In genomic region chr20:31713312-31714049, GRCh38 we compare ENCODE assay signal across 8 cellular contexts. TPM values are rescaled to one million over a fixed set of nuclear protein-coding genes. Genes with fewer than 3 reads are reported as not detected.
DNase-seq lines count a peak whose midpoint lies in the region; ATAC-seq and TF ChIP-seq lines count a peak whose summit lies in the region.

No MANE protein-coding gene starts in this region.

- H3K4me1 ChIP-seq in ACC112 (ENCODE audit: control insufficient read depth, insufficient read depth, low read length, unreplicated experiment) (peaks cover 86% of the 10 kb centered on the region), Loucy (ENCODE audit: insufficient read depth, low read length, poor library complexity, severe bottlenecking) (peaks cover 85% of the 10 kb centered on the region), lower lobe of right lung (peaks cover 96% of the 10 kb centered on the region), transverse colon (peaks cover 73 to 87% (median 74%) of the 10 kb centered on the region in 4 donors)

- intact Hi-C loops in lower lobe of right lung (cut with DNase I) (loop anchor here (10.0 kb wide), 1 partner anchor 49 kb away; no protein-coding TSS in a partner anchor), transverse colon (cut with DNase I; ENCODE audit: low total_unique reads) (no loop called here)

- TF ChIP-seq POLR2A in transverse colon (IDR thresholded peaks at IDR 0.05), result no peak

- WGBS in transverse colon (ENCODE audit: low coverage in 1 of 2), 2 donors, result 56 to 61% methylated on average over 7 to 8 of the region's 8 CpGs

- in situ Hi-C loops in transverse colon (cut with MboI; ENCODE audit: low pct_ligation_motif_present in 1 of 4, low pct_unique_long_range_greater_than_20kb in 1 of 4, low sequenced_read_pairs in 3 of 4), result no loop called here

- H3K9me3 ChIP-seq in Loucy (ENCODE audit: insufficient read depth, low read depth, low read length) (no peaks in the 10 kb centered on the region), lower lobe of right lung (no peaks in the 10 kb centered on the region), transverse colon (no peaks in the 10 kb centered on the region), WERI-Rb-1 (ENCODE audit: severe bottlenecking) (no peaks in the 10 kb centered on the region)

- H2AFZ ChIP-seq in ACC112 (ENCODE audit: low read length, unreplicated experiment) (no peak overlapping the region), Loucy (ENCODE audit: low read length) (no peak overlapping the region)

- no peaks in the 10 kb centered on the region for H3K9me2 ChIP-seq in Loucy (replicated peaks; ENCODE audit: low read depth, low read length)

- H3K4me3 ChIP-seq in ACC112 (ENCODE audit: low read depth, low read length) (peak overlapping the region; percentile 68), Loucy (ENCODE audit: low read length, poor library complexity, severe bottlenecking) (peak overlapping the region; percentile 47), coronary artery (peak overlapping the region; percentile 69), lower lobe of right lung (peak overlapping the region; percentile 37), transverse colon (peak overlapping the region in 1 of 4 donors; percentile 18), WERI-Rb-1 (ENCODE audit: low read depth, low read length) (no peak overlapping the region)

- peaks cover 64% of the 10 kb centered on the region for H3K36me3 ChIP-seq in ACC112 (ENCODE audit: insufficient read depth, low read length)
- peaks cover 24% of the 10 kb centered on the region; the same call in 1 of the 2 replicates for H3K36me3 ChIP-seq in Loucy (ENCODE audit: insufficient read depth, low read length)
- H3K36me3 ChIP-seq in lower lobe of right lung, result peaks cover 48% of the 10 kb centered on the region
- H3K36me3 ChIP-seq in transverse colon, result no peaks in the 10 kb centered on the region
- H3K36me3 ChIP-seq in WERI-Rb-1, result peaks cover 92% of the 10 kb centered on the region

- peak; percentile 93 for DNase-seq in coronary artery (ENCODE audit: low spot score)
- peak; percentile 66 for DNase-seq in lower lobe of right lung
- peak; percentile 55 for DNase-seq in transverse colon
- no peak for DNase-seq in T-helper 9 cell
- DNase-seq in activated CD8-positive, alpha-beta memory T cell treated with anti-CD3 and anti-CD28 coated beads for 24 hours, result no peak
- no peak for DNase-seq in WERI-Rb-1

- H3K27ac ChIP-seq in ACC112 (ENCODE audit: low read depth, low read length) (peak overlapping the region; percentile 99), coronary artery (peak overlapping the region; percentile 95 to 96), lower lobe of right lung (peak overlapping the region; percentile 93), transverse colon (peak overlapping the region; percentile 83 to 98 (median 86)), WERI-Rb-1 (no peak overlapping the region)

- ATAC-seq in lower lobe of right lung, result peak; percentile 70 to 77

- TF ChIP-seq EP300 in transverse colon (IDR thresholded peaks at IDR 0.05; ENCODE audit: low read depth), result no peak

- TF ChIP-seq CTCF in Loucy (conservative IDR thresholded peaks at IDR 0.05; ENCODE audit: low read length) (no peak), coronary artery (IDR thresholded peaks at IDR 0.05) (no peak), lower lobe of right lung (IDR thresholded peaks at IDR 0.05) (no peak), transverse colon (IDR thresholded peaks at IDR 0.05) (no peak), WERI-Rb-1 (IDR thresholded peaks at IDR 0.05; ENCODE audit: low read depth, low read length) (no peak)

- peaks cover 88% of the 10 kb centered on the region for H3K79me2 ChIP-seq in ACC112 (ENCODE audit: control insufficient read depth, insufficient read depth, low read length, unreplicated experiment)
- H3K79me2 ChIP-seq in Loucy (ENCODE audit: insufficient read depth, low read length), result peaks cover 98% of the 10 kb centered on the region

- peak overlapping the region; percentile 98 for H3K4me2 ChIP-seq in Loucy (ENCODE audit: low read depth, low read length, poor library complexity, severe bottlenecking)

- no peaks in the 10 kb centered on the region for H3F3A ChIP-seq in Loucy (ENCODE audit: low read depth)

- peak overlapping the region; percentile 35 for H3K9ac ChIP-seq in Loucy (ENCODE audit: low read depth, low read length, poor library complexity, severe bottlenecking)

- H4K20me1 ChIP-seq in Loucy (ENCODE audit: insufficient read depth, low read length, poor library complexity, severe bottlenecking), result peaks cover 73% of the 10 kb centered on the region

- H3K27me3 ChIP-seq in ACC112 (ENCODE audit: insufficient read depth, low read length) (no peaks in the 10 kb centered on the region), Loucy (ENCODE audit: insufficient read depth, low read length, poor library complexity, severe bottlenecking) (no peaks in the 10 kb centered on the region), lower lobe of right lung (ENCODE audit: low read depth) (no peaks in the 10 kb centered on the region), transverse colon (no peaks in the 10 kb centered on the region), WERI-Rb-1 (ENCODE audit: insufficient read depth, low read depth, severe bottlenecking) (no peaks in the 10 kb centered on the region)

RNA-seq across cellular contexts. Expression of gene BCL2L1, which starts 9.2 kb away (rescaled TPM):
- total RNA-seq in lower lobe of right lung (126 TPM), transverse colon (100 to 1,000 TPM in 3 of 4 donors, 10 to 100 TPM in 1; 98.6 to 151 (median 107) TPM)

RNA-seq across cellular contexts. Expression of gene TPX2, which starts 25.6 kb away (rescaled TPM):
- total RNA-seq in lower lobe of right lung, result 1.9 TPM
- total RNA-seq in transverse colon, result 10 to 100 TPM in 2 of 4 donors, 1 to 10 TPM in 2; 3.2 to 15.7 (median 7.8) TPM

Comparison
In these comparisons a context has a peak if more than half of its experiments do, and no peak if none do; other contexts are left out.
1. DNase-seq: peak in coronary artery (single experiment), lower lobe of right lung (single experiment) and transverse colon (single experiment); none in T-helper 9 cell (single experiment), activated CD8-positive, alpha-beta memory T cell treated with anti-CD3 and anti-CD28 coated beads for 24 hours (single experiment) and WERI-Rb-1 (single experiment).